ENCODE assay signal across 8 cellular contexts in the genomic region with DNA sequence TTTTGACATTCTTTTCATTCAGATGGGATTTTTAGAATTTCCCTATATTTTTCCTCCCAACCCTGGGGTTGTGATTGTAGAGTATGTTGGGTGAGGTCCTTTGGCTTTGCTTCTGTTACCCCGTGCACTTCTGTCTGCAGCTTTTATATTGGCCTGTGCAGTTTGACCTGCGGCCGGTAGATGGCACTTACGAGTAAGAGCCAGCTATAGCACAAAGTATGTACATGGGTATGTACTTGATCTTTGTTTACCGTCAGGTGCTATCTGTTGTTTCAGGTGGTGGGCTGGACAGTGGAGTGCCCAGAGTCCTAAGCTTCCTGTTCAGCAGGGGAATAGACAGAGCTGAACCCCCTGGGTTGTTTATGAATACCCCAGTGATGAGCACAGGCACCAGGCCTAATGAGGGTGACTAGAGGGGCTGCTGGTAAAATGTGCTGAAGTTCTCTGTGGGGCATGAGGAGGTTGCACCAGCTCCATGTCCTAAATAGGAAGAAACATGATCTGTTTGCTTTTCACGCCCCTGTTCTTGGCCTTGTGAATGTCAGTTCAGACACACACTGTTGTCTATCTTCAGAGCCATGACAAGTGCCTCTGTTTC. TPM values are rescaled to one million over a fixed set of nuclear protein-coding genes. Genes with fewer than 3 reads are reported as not detected.
DNase-seq lines count a peak whose midpoint lies in the region; ATAC-seq, FAIRE-seq and TF ChIP-seq lines count a peak whose summit lies in the region.

No MANE protein-coding gene starts in this region.

- WGBS in H1 (ENCODE audit: extremely low coverage in 1 of 2, insufficient coverage in 1 of 2, insufficient read length in 1 of 2, insufficient replicate concordance in 2 of 2, low coverage in 1 of 2, low lambda C conversion rate in 2 of 2, missing lambda C conversion rate in 1 of 2), 2 experiments: 48% methylated on average over 6 of the region's 6 CpGs; no CpG with 5 or more reads in 1 of the 2 experiments

- no peak overlapping the region for H3K4me3 ChIP-seq in H1 (ENCODE audit: extremely low read depth in 1 of 4, insufficient read depth in 2 of 4, low read depth in 3 of 4, low read length in 4 of 4)

- no peaks in the 10 kb centered on the region for H3K4me1 ChIP-seq in H1 (replicated peaks in 1 of 4; ENCODE audit: control insufficient read depth in 3 of 4, insufficient read depth in 4 of 4, low read length in 3 of 4)

- peak; percentile 66 to 75 for TF ChIP-seq RAD21 in H1 (IDR thresholded peaks at IDR 0.05 in 1 of 2, conservative IDR thresholded peaks at IDR 0.05 in 1 of 2; ENCODE audit: low read depth in 2 of 2, low read length in 2 of 2)

- no peak overlapping the region for H2BK15ac ChIP-seq in H1 (ENCODE audit: low read length)

- no peak overlapping the region; the same call in 1 of the 2 replicates for H3K18ac ChIP-seq in H1 (ENCODE audit: extremely low read depth, low read length)

- FAIRE-seq in H1 (lab: Jason Lieb, UNC): peak; percentile 80

- BruUV-seq in Calu3 (replicated peaks; lab: Mats Ljungman, UMichigan): no TSS peak

- H3K9me3 ChIP-seq in H1 (ENCODE audit: insufficient read depth in 2 of 2, low read depth in 1 of 2, low read length in 1 of 2): no peaks in the 10 kb centered on the region

- no peak overlapping the region for H3K4me2 ChIP-seq in H1 (ENCODE audit: insufficient read depth in 1 of 2, low read depth in 2 of 2, low read length in 2 of 2)

- H2AK5ac ChIP-seq in H1 (ENCODE audit: low read depth, low read length): no peak overlapping the region

- H4K20me1 ChIP-seq in H1 (replicated peaks in 1 of 2; ENCODE audit: control insufficient read depth in 1 of 2, insufficient read depth in 2 of 2, low read length in 2 of 2): no peaks in the 10 kb centered on the region

- CTCF ChIA-PET in Calu3 (lab: Charles Lee) (interaction anchor here (0.6 to 1.1 kb wide), 5 partner anchors 10 to 891 kb away, joined by 3 to 9 read pairs (median 3); no protein-coding TSS in a partner anchor), H1 (lab: Charles Lee; ENCODE audit: partially characterized antibody) (interaction anchor here (0.5 to 3.2 kb wide), 22 partner anchors 9 to 812 kb away, joined by 3 to 31 read pairs (median 3); no protein-coding TSS in a partner anchor)

- DNase-seq in Calu3 (peak; percentile 55), NCI-H748 (lab: John Stamatoyannopoulos, UW; ENCODE audit: unreplicated experiment) (peak; percentile 80), H1 (ENCODE audit: low read depth in 1 of 2, low spot score in 2 of 2) (peak in 1 of 2 experiments; percentile 73), osteocyte (ENCODE audit: extremely low spot score, unreplicated experiment) (no peak), omental fat pad (ENCODE audit: low spot score) (no peak), NCI-H2107 (lab: John Stamatoyannopoulos, UW) (no peak)

- no peak overlapping the region for H3K27ac Mint-ChIP-seq in Calu3 (ENCODE audit: unreplicated experiment)
- H3K27ac Mint-ChIP-seq in osteocyte (ENCODE audit: unreplicated experiment): no peak overlapping the region

- no peak overlapping the region for H4K5ac ChIP-seq in H1 (ENCODE audit: insufficient read length, low read depth, low read length)

- no peak overlapping the region for H3K23ac ChIP-seq in H1 (ENCODE audit: insufficient read length)

- no peak overlapping the region for H4K91ac ChIP-seq in H1 (replicated peaks; ENCODE audit: insufficient read length, low read length)

- H2BK120ac ChIP-seq in H1 (replicated peaks; ENCODE audit: low read depth, low read length): no peak overlapping the region

- TF ChIP-seq CTCF in Calu3 (IDR thresholded peaks at IDR 0.05; ENCODE audit: unreplicated experiment): peak; percentile 90
- TF ChIP-seq CTCF in H1 (IDR thresholded peaks at IDR 0.05; ENCODE audit: control extremely low read depth in 1 of 3, insufficient read depth in 1 of 3, low read depth in 1 of 3, low read length in 3 of 3): peak; percentile 60 to 89 (median 63)
- TF ChIP-seq CTCF in osteocyte (IDR thresholded peaks at IDR 0.05): peak; percentile 68
- TF ChIP-seq CTCF in omental fat pad (IDR thresholded peaks at IDR 0.05): no peak

- POLR2A ChIA-PET in H1 (lab: Charles Lee; ENCODE audit: partially characterized antibody): no interaction called here

- H2BK12ac ChIP-seq in H1 (ENCODE audit: low read depth, low read length): peak overlapping the region; percentile 39; the same call in 1 of the 2 replicates

- H3K14ac ChIP-seq in H1 (ENCODE audit: insufficient read length): no peak overlapping the region

- H3K9me3 Mint-ChIP-seq in Calu3 (ENCODE audit: low read depth, unreplicated experiment): no peaks in the 10 kb centered on the region
- H3K9me3 Mint-ChIP-seq in osteocyte (ENCODE audit: unreplicated experiment): peaks cover 24% of the 10 kb centered on the region

- no peaks in the 10 kb centered on the region for H3K79me1 ChIP-seq in H1 (ENCODE audit: low read depth, low read length)

- H3K27ac ChIP-seq in H1 (ENCODE audit: low read depth, low read length): no peak overlapping the region

- H3K36me3 ChIP-seq in H1 (ENCODE audit: control insufficient read depth in 2 of 4, insufficient read depth in 4 of 4, low read length in 3 of 4): no peaks in the 10 kb centered on the region

- H3K23me2 ChIP-seq in H1 (ENCODE audit: low read depth, low read length): no peaks in the 10 kb centered on the region; the same call in 1 of the 2 replicates

- intact Hi-C loops in Calu3 (cut with micrococcal nuclease; ENCODE audit: unreplicated experiment): loop anchor here (1.0 to 10.0 kb wide), 2 partner anchors 75 to 717 kb away; no protein-coding TSS in a partner anchor

- H3K36me3 Mint-ChIP-seq in Calu3 (ENCODE audit: insufficient read depth, unreplicated experiment) (no peaks in the 10 kb centered on the region), osteocyte (ENCODE audit: unreplicated experiment) (peaks cover 4% of the 10 kb centered on the region)

- H3K56ac ChIP-seq in H1 (replicated peaks; ENCODE audit: insufficient read length, low read depth, low read length): no peak overlapping the region

- H2BK20ac ChIP-seq in H1 (ENCODE audit: low read length): 0 out of 2 replicates have a peak overlapping the region, but pooled peaks have one; percentile 18

- peak overlapping the region; percentile 57 for H2AFZ ChIP-seq in H1 (ENCODE audit: low read length)

- H3K79me2 ChIP-seq in H1 (ENCODE audit: control insufficient read depth in 1 of 2, insufficient read depth in 2 of 2, low read length in 2 of 2): no peaks in the 10 kb centered on the region

- no peak overlapping the region for H4K8ac ChIP-seq in H1 (ENCODE audit: extremely low read depth, insufficient read depth, low read length)

- TF ChIP-seq POLR2A in H1 (IDR thresholded peaks at IDR 0.05; ENCODE audit: control extremely low read depth in 1 of 2, low read depth in 2 of 2, low read length in 2 of 2): no peak

- no peaks in the 10 kb centered on the region for H3K4me1 Mint-ChIP-seq in Calu3 (ENCODE audit: low read depth, unreplicated experiment)
- H3K4me1 Mint-ChIP-seq in osteocyte (ENCODE audit: unreplicated experiment): no peaks in the 10 kb centered on the region

- no peak overlapping the region for H2BK5ac ChIP-seq in H1 (ENCODE audit: low read depth, low read length)

- H3K27me3 Mint-ChIP-seq in Calu3 (ENCODE audit: unreplicated experiment) (no peaks in the 10 kb centered on the region), osteocyte (ENCODE audit: unreplicated experiment) (peaks cover 29% of the 10 kb centered on the region)

- H3K27me3 ChIP-seq in H1 (replicated peaks in 1 of 4; ENCODE audit: control insufficient read depth in 3 of 4, extremely low read depth in 1 of 4, insufficient read depth in 3 of 4, low read length in 3 of 4): no peaks in the 10 kb centered on the region

- no peak overlapping the region for H3K4ac ChIP-seq in H1 (replicated peaks; ENCODE audit: insufficient read length, low read depth, low read length)

- H3K4me3 Mint-ChIP-seq in Calu3 (ENCODE audit: low read depth, unreplicated experiment): no peak overlapping the region
- no peak overlapping the region for H3K4me3 Mint-ChIP-seq in osteocyte (ENCODE audit: unreplicated experiment)

- ATAC-seq in GM18873 (IDR thresholded peaks at IDR 0.05; ENCODE audit: low FRiP score, unreplicated experiment) (peak; percentile 92), HG03025 (IDR thresholded peaks at IDR 0.05; ENCODE audit: low FRiP score, unreplicated experiment) (peak; percentile 88), omental fat pad (ENCODE audit: low FRiP score) (no peak)

- no peak overlapping the region for H3K9ac ChIP-seq in H1 (replicated peaks in 1 of 4; ENCODE audit: extremely low read depth in 1 of 4, low read depth in 3 of 4, low read length in 3 of 4)

- TF ChIP-seq EP300 in H1 (IDR thresholded peaks at IDR 0.05; ENCODE audit: borderline replicate concordance in 1 of 2, low read depth in 2 of 2, low read length in 2 of 2): no peak

TF ChIP-seq in H1, 55 proteins besides CTCF, POLR2A, EP300 and RAD21 (continues in another document):
- TF ChIP-seq EGR1 (IDR thresholded peaks at IDR 0.05; ENCODE audit: borderline replicate concordance, low read depth, low read length) (no peak), YY1 (IDR thresholded peaks at IDR 0.05; ENCODE audit: low read depth, low read length) (no peak), JUND (IDR thresholded peaks at IDR 0.05; ENCODE audit: low read length) (no peak), BACH1 (IDR thresholded peaks at IDR 0.05; ENCODE audit: low read length) (no peak), RNF2 (IDR thresholded peaks at IDR 0.05; ENCODE audit: borderline replicate concordance, low read depth, low read length, missing control alignments, poor library complexity, severe bottlenecking) (no peak)
- TF ChIP-seq, protein P1, sequence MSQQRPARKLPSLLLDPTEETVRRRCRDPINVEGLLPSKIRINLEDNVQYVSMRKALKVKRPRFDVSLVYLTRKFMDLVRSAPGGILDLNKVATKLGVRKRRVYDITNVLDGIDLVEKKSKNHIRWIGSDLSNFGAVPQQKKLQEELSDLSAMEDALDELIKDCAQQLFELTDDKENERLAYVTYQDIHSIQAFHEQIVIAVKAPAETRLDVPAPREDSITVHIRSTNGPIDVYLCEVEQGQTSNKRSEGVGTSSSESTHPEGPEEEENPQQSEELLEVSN (IDR thresholded peaks at IDR 0.05): no peak

RNA-seq across cellular contexts. Expression of a gene that starts 58.9 kb away (rescaled TPM):
- total RNA-seq in Calu3 (2022): 13.4 and 16.7 TPM in 2 replicates
- 15.5 and 17.0 TPM in 2 replicates for total RNA-seq in H1 (2021; fragmentation: NEBNext Ultra II Directional; extraction: Animal tissue kit (Norgen Biotek cat#: 25700))
- polyA plus RNA-seq in H1 (2011; rRNA removed): 3.8 and 8.6 TPM in 2 replicates
- polyA plus RNA-seq in H1 (2011; cell fraction: cytosol; rRNA removed): 11.7 TPM
- 6.5 TPM for polyA plus RNA-seq in H1 (2011; cell fraction: nucleus; rRNA removed)
- 8.9 to 17.8 TPM (median 11.4 TPM) in 4 replicates for polyA plus RNA-seq in H1 (2012, experiment 1 of 2)
- polyA plus RNA-seq in H1 (2012, experiment 2 of 2): 1.7 TPM
- polyA plus RNA-seq in H1 (2013, experiment 1 of 2): 15.0 TPM
- polyA plus RNA-seq in H1 (2013, experiment 2 of 2): 15.6 TPM
- polyA minus RNA-seq in H1 (2011; rRNA and poly(A)+ RNA removed): 10.1 and 12.9 TPM in 2 replicates
- polyA minus RNA-seq in H1 (2011; cell fraction: cytosol; rRNA and poly(A)+ RNA removed): 2.3 TPM
- 30.7 TPM for polyA minus RNA-seq in H1 (2011; cell fraction: nucleus; rRNA and poly(A)+ RNA removed)
- 5.3 and 7.3 TPM in 2 replicates for total RNA-seq in osteocyte
- total RNA-seq in omental fat pad: 10 to 100 TPM in 1 of 4 donors, 1 to 10 TPM in 3; 8.1 to 15.4 (median 8.8) TPM

Comparison
In these comparisons a context has a peak if more than half of its experiments do, and no peak if none do; other contexts are left out.
1. DNase-seq: peak in Calu3 (single experiment) and NCI-H748 (single experiment); none in osteocyte (single experiment), omental fat pad (single experiment) and NCI-H2107 (single experiment).
2. CTCF ChIP-seq: peak in Calu3 (single experiment), H1 (3 of 3) and osteocyte (single experiment); none in omental fat pad (0 of 3).